In genomic region chr5:40224421-40224820, GRCh38 we compare ENCODE assay signal across 11 cellular contexts.
DNase-seq lines count a peak whose midpoint lies in the region; ATAC-seq and TF ChIP-seq lines count a peak whose summit lies in the region.
"Had no signal": no experiment of that assay in that cellular context is flagged by ENCODE, and none has a peak within 500 bp of the region (broad histone marks: within the 10 kb centered on the region; RNA-seq: fewer than 3 reads in every experiment).

No MANE protein-coding gene starts in this region.

- H3K27ac ChIP-seq in PC-3 (ENCODE audit: low read length) = peak overlapping the region; percentile 92
- peak overlapping the region; percentile 12 for H3K27ac ChIP-seq in foreskin keratinocyte
- no peak overlapping the region for H3K27ac ChIP-seq in RWPE1
- H3K27ac ChIP-seq: psoas muscle had no signal

- H4K20me1 ChIP-seq in PC-3 (ENCODE audit: low read length) = no peaks in the 10 kb centered on the region

- TF ChIP-seq CTCF in PC-3 (conservative IDR thresholded peaks at IDR 0.05; ENCODE audit: low read depth, low read length) = no peak
- TF ChIP-seq CTCF in foreskin keratinocyte (conservative IDR thresholded peaks at IDR 0.05) = no peak
- TF ChIP-seq CTCF in RWPE1 (conservative IDR thresholded peaks at IDR 0.05; ENCODE audit: low read depth) = no peak

- peak overlapping the region; percentile 84 for H3K4me2 ChIP-seq in PC-3 (ENCODE audit: low read length)

- CTCF ChIA-PET in PC-3 (lab: Charles Lee) = no interaction called here
- CTCF ChIA-PET in RWPE1 (lab: Yijun Ruan, JAX) = no interaction called here

- H3K9ac ChIP-seq in PC-3 (ENCODE audit: low read length) = peak overlapping the region; percentile 48

- H3K9me3 ChIP-seq in PC-3 (ENCODE audit: low read length) = no peaks in the 10 kb centered on the region
- H3K9me3 ChIP-seq: psoas muscle had no signal

- no peaks in the 10 kb centered on the region for H3K79me2 ChIP-seq in PC-3 (ENCODE audit: low read length)

- H3K27me3 ChIP-seq in PC-3 (ENCODE audit: low read length) (no peaks in the 10 kb centered on the region), foreskin keratinocyte (no peaks in the 10 kb centered on the region)

- no peak overlapping the region for H2AFZ ChIP-seq in PC-3 (ENCODE audit: low read length)

- H3F3A ChIP-seq in PC-3 (ENCODE audit: low read length, unreplicated experiment) = peaks cover 5% of the 10 kb centered on the region

- peaks cover 32% of the 10 kb centered on the region for H3K4me1 ChIP-seq in PC-3 (ENCODE audit: insufficient read depth, low read length)
- peaks cover 20% of the 10 kb centered on the region for H3K4me1 ChIP-seq in foreskin keratinocyte
- H3K4me1 ChIP-seq: psoas muscle had no signal

- H3K36me3 ChIP-seq in PC-3 (ENCODE audit: low read depth, low read length) = no peaks in the 10 kb centered on the region

- DNase-seq in PC-3 (peak; percentile 82), foreskin keratinocyte (peak; percentile 42 to 64), RWPE1 (ENCODE audit: low spot score) (no peak), RPMI8226 (no peak)
- no peak for DNase-seq in activated effector memory CD4-positive, alpha-beta T cell treated with anti-CD3 and anti-CD28 coated beads, Interleukin-2, amount 50 U/mL, for 16 hours
- DNase-seq: caudate nucleus, NCI-H187 treated with DMSO at 0.1 percent for 48 hours, psoas muscle had no signal

- H3K4me3 ChIP-seq in PC-3 (ENCODE audit: low read length) = peak overlapping the region; percentile 38; the same call in 1 of the 2 replicates
- H3K4me3 ChIP-seq: psoas muscle had no signal

- intact Hi-C loops in PC-3 (cut with micrococcal nuclease) = loop anchor here (1.0 to 10.0 kb wide), 5 partner anchors 52 to 510 kb away; partner anchors contain the start of gene PTGER4

- ATAC-seq in GM18519 (IDR thresholded peaks at IDR 0.05; ENCODE audit: low FRiP score, unreplicated experiment) (peak; percentile 6), GM21737 (IDR thresholded peaks at IDR 0.05; ENCODE audit: unreplicated experiment) (peak; percentile 9), PC-3 (peak; percentile 73), foreskin keratinocyte (peak; percentile 73), HG02970 (IDR thresholded peaks at IDR 0.05; ENCODE audit: low FRiP score, unreplicated experiment) (no peak)
- ATAC-seq: psoas muscle had no signal

- BruUV-seq in PC-3 (replicated peaks; lab: Mats Ljungman, UMichigan) = TSS peak; percentile 89

- H3K9me2 ChIP-seq in PC-3 (replicated peaks; ENCODE audit: low read length) = no peaks in the 10 kb centered on the region

- POLR2A ChIA-PET in PC-3 (lab: Charles Lee; ENCODE audit: unreplicated experiment) = no interaction called here
- POLR2A ChIA-PET in RWPE1 (lab: Yijun Ruan, JAX; ENCODE audit: low non-redundant PET) = no interaction called here

Comparison
In these comparisons a context has a peak if more than half of its experiments do, and no peak if none do; other contexts are left out.
1. DNase-seq: peak in PC-3 (single experiment) and foreskin keratinocyte (2 of 2); none in activated effector memory CD4-positive, alpha-beta T cell treated with anti-CD3 and anti-CD28 coated beads, Interleukin-2, amount 50 U/mL, for 16 hours (single experiment), RWPE1 (single experiment) and RPMI8226 (single experiment).